In genomic region chr2:14321357-14321756, GRCh38 we compare ENCODE assay signal across 33 cellular contexts.
"Had no signal": no experiment of that assay in that cellular context is flagged by ENCODE, and none has a peak within 500 bp of the region (broad histone marks: within the 10 kb centered on the region; RNA-seq: fewer than 3 reads in every experiment).

No MANE protein-coding gene starts in this region.

- H3K36me3 ChIP-seq: adrenal gland, esophagus muscularis mucosa, gastrocnemius medialis, heart left ventricle, WERI-Rb-1 had no signal

- H3K9me3 ChIP-seq: adrenal gland, body of pancreas, esophagus muscularis mucosa, gastrocnemius medialis, heart left ventricle had no signal

- H3K27ac ChIP-seq: adrenal gland, body of pancreas, esophagus muscularis mucosa, foreskin keratinocyte, gastrocnemius medialis, heart left ventricle, WERI-Rb-1 had no signal

- ATAC-seq: activated CD4-positive, alpha-beta T cell treated with anti-CD3 and anti-CD28 coated beads for 36 hours; activated CD4-positive, CD25-positive, alpha-beta regulatory T cell treated with anti-CD3 and anti-CD28 coated beads, Interleukin-2, amount 50 U/mL, for 24 hours; activated CD8-positive, alpha-beta memory T cell treated with anti-CD3 and anti-CD28 coated beads, Interleukin-2, amount 10 ng/mL, durations not matched to agents 7 days and 5 days; activated CD8-positive, alpha-beta T cell treated with anti-CD3 and anti-CD28 coated beads, Interleukin-2, amount 10 ng/mL, durations not matched to agents 7 days and 5 days; activated naive CD8-positive, alpha-beta T cell treated with anti-CD3 and anti-CD28 coated beads, Interleukin-2, amount 50 U/mL, for 24 hours; body of pancreas; effector memory CD8-positive, alpha-beta T cell; foreskin keratinocyte; gastrocnemius medialis; heart left ventricle; T-helper 17 cell had no signal

- H3K4me3 ChIP-seq: adrenal gland, body of pancreas, esophagus muscularis mucosa, gastrocnemius medialis, heart left ventricle had no signal

- H3K27me3 ChIP-seq: adrenal gland, body of pancreas, esophagus muscularis mucosa, foreskin keratinocyte, gastrocnemius medialis, heart left ventricle had no signal

- FAIRE-seq: colon had no signal

- DNase-seq: activated B cell treated with CpG ODN at 0.5 μM for 24 hours; activated CD4-positive, alpha-beta memory T cell treated with anti-CD3 and anti-CD28 coated beads for 36 hours; activated CD4-positive, alpha-beta T cell treated with anti-CD3 and anti-CD28 coated beads for 36 hours; activated CD4-positive, alpha-beta T cell treated with anti-CD3 and anti-CD28 coated beads, Interleukin-2, amount 10 ng/mL, durations not matched to agents 24 days and 14 days; activated CD8-positive, alpha-beta memory T cell treated with anti-CD3 and anti-CD28 coated beads, Interleukin-2, amount 10 ng/mL, durations not matched to agents 7 days and 5 days; activated CD8-positive, alpha-beta memory T cell treated with anti-CD3 and anti-CD28 coated beads, Interleukin-2, amount 50 U/mL, for 4 hours; activated CD8-positive, alpha-beta T cell treated with anti-CD3 and anti-CD28 coated beads, Interleukin-2, amount 10 ng/mL, durations not matched to agents 7 days and 5 days; activated effector memory CD4-positive, alpha-beta T cell treated with anti-CD3 and anti-CD28 coated beads, Interleukin-2, amount 50 U/mL, for 16 hours; activated naive CD4-positive, alpha-beta T cell treated with anti-CD3 and anti-CD28 coated beads for 36 hours; activated naive CD8-positive, alpha-beta T cell treated with anti-CD3 and anti-CD28 coated beads for 36 hours; activated naive CD8-positive, alpha-beta T cell treated with anti-CD3 and anti-CD28 coated beads, Interleukin-2, amount 50 U/mL, for 24 hours; activated T-cell treated with anti-CD3 and anti-CD28 coated beads, Interleukin-2, amount 50 U/mL, for 1 hour; activated T-cell treated with anti-CD3 and anti-CD28 coated beads, Interleukin-2, amount 50 U/mL, for 48 hours; adrenal gland; amygdala; aorta; body of pancreas; caudate nucleus; cortex of kidney; dermis blood vessel endothelial cell; effector CD4-positive, alpha-beta T cell; effector memory CD8-positive, alpha-beta T cell; erythroblast; foreskin keratinocyte; gastrocnemius medialis; glutamatergic neuron; heart left ventricle; T-helper 17 cell; T1000; WERI-Rb-1 had no signal

- H3K4me1 ChIP-seq: adrenal gland, body of pancreas, esophagus muscularis mucosa, foreskin keratinocyte, heart left ventricle had no signal
